ENCODE assay signal across 1 cellular context in the genomic region with DNA sequence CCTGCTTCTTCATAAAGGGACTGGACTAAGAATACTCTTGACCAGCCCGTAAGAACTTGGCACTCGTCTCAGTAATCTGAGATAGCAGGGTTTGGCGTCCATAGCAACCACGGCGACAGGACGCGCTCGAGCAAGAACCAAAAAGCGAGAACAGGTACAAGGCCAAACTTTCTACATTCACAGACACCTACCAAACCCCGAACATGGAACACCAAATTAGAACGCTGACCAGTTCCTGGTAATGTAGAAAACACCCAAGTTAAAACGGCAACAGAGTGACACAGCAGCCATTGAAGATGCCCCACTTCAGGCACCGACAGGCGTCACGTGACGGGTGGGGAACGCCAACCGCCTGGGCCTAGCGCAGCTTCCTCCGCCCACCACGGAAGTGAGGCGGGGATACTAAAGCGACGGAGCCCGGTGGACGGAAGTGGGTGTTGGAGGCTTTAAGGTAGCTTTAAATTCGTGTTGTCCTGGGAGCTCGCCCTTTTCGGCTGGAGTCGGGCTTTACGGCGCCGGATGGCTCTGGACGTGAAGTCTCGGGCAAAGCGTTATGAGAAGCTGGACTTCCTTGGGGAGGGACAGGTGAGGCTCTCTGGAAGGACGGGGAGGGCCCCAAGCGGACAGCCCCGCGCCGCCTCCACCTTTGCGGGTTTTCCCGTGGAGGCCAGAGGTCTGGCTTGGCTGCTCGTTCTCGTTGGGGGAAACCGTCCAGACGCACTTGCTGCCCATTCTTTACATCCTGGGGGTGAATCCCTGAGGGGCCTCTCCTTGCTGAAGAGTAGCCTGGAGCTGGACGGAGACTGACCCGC.
A peak's percentile ranks its signal among the peaks of the same experiment; 100 is the strongest.
TF ChIP-seq lines count a peak whose summit lies in the region.

A gene (plus strand): TSS at position 430 of the 812 bp plus-strand sequence. CDS start 90 bp downstream, at position 520.

TF ChIP-seq in GM12878, 131 proteins besides CTCF, POLR2A, EP300 and RAD21 (continued from another document and continues in another):
- TF ChIP-seq, protein P1, sequence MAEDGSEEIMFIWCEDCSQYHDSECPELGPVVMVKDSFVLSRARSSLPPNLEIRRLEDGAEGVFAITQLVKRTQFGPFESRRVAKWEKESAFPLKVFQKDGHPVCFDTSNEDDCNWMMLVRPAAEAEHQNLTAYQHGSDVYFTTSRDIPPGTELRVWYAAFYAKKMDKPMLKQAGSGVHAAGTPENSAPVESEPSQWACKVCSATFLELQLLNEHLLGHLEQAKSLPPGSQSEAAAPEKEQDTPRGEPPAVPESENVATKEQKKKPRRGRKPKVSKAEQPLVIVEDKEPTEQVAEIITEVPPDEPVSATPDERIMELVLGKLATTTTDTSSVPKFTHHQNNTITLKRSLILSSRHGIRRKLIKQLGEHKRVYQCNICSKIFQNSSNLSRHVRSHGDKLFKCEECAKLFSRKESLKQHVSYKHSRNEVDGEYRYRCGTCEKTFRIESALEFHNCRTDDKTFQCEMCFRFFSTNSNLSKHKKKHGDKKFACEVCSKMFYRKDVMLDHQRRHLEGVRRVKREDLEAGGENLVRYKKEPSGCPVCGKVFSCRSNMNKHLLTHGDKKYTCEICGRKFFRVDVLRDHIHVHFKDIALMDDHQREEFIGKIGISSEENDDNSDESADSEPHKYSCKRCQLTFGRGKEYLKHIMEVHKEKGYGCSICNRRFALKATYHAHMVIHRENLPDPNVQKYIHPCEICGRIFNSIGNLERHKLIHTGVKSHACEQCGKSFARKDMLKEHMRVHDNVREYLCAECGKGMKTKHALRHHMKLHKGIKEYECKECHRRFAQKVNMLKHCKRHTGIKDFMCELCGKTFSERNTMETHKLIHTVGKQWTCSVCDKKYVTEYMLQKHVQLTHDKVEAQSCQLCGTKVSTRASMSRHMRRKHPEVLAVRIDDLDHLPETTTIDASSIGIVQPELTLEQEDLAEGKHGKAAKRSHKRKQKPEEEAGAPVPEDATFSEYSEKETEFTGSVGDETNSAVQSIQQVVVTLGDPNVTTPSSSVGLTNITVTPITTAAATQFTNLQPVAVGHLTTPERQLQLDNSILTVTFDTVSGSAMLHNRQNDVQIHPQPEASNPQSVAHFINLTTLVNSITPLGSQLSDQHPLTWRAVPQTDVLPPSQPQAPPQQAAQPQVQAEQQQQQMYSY (CRISPR knock-in tag; IDR thresholded peaks at IDR 0.05): no peak
- TF ChIP-seq STAT1 (conservative IDR thresholded peaks at IDR 0.05): 0 out of 2 replicates have a peak, but pooled peaks have one; percentile 54
- TF ChIP-seq, protein P2, sequence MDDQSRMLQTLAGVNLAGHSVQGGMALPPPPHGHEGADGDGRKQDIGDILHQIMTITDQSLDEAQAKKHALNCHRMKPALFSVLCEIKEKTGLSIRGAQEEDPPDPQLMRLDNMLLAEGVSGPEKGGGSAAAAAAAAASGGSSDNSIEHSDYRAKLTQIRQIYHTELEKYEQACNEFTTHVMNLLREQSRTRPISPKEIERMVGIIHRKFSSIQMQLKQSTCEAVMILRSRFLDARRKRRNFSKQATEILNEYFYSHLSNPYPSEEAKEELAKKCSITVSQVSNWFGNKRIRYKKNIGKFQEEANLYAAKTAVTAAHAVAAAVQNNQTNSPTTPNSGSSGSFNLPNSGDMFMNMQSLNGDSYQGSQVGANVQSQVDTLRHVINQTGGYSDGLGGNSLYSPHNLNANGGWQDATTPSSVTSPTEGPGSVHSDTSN (IDR thresholded peaks at IDR 0.05; ENCODE audit: insufficient replicate concordance, low read depth, low read length): no peak
- peak; percentile 76 for TF ChIP-seq SP1 (IDR thresholded peaks at IDR 0.05; ENCODE audit: low read depth, low read length)
- TF ChIP-seq RBBP5 (conservative IDR thresholded peaks at IDR 0.05): 0 out of 2 replicates have a peak, but pooled peaks have one; percentile 62
- TF ChIP-seq GATAD2B (conservative IDR thresholded peaks at IDR 0.05; ENCODE audit: low read depth): peak; percentile 71
- TF ChIP-seq SUPT20H (IDR thresholded peaks at IDR 0.05; ENCODE audit: borderline replicate concordance, control insufficient read depth, low read depth, low read length): no peak
- TF ChIP-seq FOS (IDR thresholded peaks at IDR 0.05; ENCODE audit: borderline replicate concordance, extremely low read depth, insufficient read length): no peak
- peak; percentile 74; the same call in 1 of the 2 replicates for TF ChIP-seq TBL1XR1 (IDR thresholded peaks at IDR 0.05; ENCODE audit: low read depth, low read length)
- TF ChIP-seq, protein P3, sequence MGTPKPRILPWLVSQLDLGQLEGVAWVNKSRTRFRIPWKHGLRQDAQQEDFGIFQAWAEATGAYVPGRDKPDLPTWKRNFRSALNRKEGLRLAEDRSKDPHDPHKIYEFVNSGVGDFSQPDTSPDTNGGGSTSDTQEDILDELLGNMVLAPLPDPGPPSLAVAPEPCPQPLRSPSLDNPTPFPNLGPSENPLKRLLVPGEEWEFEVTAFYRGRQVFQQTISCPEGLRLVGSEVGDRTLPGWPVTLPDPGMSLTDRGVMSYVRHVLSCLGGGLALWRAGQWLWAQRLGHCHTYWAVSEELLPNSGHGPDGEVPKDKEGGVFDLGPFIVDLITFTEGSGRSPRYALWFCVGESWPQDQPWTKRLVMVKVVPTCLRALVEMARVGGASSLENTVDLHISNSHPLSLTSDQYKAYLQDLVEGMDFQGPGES (IDR thresholded peaks at IDR 0.05): no peak
- TF ChIP-seq, protein P4, sequence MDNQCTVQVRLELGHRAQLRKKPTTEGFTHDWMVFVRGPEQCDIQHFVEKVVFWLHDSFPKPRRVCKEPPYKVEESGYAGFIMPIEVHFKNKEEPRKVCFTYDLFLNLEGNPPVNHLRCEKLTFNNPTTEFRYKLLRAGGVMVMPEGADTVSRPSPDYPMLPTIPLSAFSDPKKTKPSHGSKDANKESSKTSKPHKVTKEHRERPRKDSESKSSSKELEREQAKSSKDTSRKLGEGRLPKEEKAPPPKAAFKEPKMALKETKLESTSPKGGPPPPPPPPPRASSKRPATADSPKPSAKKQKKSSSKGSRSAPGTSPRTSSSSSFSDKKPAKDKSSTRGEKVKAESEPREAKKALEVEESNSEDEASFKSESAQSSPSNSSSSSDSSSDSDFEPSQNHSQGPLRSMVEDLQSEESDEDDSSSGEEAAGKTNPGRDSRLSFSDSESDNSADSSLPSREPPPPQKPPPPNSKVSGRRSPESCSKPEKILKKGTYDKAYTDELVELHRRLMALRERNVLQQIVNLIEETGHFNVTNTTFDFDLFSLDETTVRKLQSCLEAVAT (IDR thresholded peaks at IDR 0.05): peak; percentile 80
- TF ChIP-seq JUNB (IDR thresholded peaks at IDR 0.05): no peak
- TF ChIP-seq SMARCA5 (IDR thresholded peaks at IDR 0.05): peak; percentile 42; the same call in 1 of the 2 replicates
- TF ChIP-seq RAD51 (IDR thresholded peaks at IDR 0.05): peak; percentile 99
- no peak for TF ChIP-seq MTA3 (IDR thresholded peaks at IDR 0.05; ENCODE audit: borderline replicate concordance, low read length)
- no peak for TF ChIP-seq NR2C2 (IDR thresholded peaks at IDR 0.05; ENCODE audit: borderline replicate concordance, control insufficient read depth, insufficient read length, low read depth)
- no peak for TF ChIP-seq TCF3 (IDR thresholded peaks at IDR 0.05; ENCODE audit: borderline replicate concordance, insufficient read depth, low read depth, low read length)
- TF ChIP-seq, protein P5, sequence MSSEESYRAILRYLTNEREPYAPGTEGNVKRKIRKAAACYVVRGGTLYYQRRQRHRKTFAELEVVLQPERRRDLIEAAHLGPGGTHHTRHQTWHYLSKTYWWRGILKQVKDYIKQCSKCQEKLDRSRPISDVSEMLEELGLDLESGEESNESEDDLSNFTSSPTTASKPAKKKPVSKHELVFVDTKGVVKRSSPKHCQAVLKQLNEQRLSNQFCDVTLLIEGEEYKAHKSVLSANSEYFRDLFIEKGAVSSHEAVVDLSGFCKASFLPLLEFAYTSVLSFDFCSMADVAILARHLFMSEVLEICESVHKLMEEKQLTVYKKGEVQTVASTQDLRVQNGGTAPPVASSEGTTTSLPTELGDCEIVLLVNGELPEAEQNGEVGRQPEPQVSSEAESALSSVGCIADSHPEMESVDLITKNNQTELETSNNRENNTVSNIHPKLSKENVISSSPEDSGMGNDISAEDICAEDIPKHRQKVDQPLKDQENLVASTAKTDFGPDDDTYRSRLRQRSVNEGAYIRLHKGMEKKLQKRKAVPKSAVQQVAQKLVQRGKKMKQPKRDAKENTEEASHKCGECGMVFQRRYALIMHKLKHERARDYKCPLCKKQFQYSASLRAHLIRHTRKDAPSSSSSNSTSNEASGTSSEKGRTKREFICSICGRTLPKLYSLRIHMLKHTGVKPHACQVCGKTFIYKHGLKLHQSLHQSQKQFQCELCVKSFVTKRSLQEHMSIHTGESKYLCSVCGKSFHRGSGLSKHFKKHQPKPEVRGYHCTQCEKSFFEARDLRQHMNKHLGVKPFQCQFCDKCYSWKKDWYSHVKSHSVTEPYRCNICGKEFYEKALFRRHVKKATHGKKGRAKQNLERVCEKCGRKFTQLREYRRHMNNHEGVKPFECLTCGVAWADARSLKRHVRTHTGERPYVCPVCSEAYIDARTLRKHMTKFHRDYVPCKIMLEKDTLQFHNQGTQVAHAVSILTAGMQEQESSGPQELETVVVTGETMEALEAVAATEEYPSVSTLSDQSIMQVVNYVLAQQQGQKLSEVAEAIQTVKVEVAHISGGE (CRISPR knock-in tag; IDR thresholded peaks at IDR 0.05): peak; percentile 61; the same call in 1 of the 2 replicates
- TF ChIP-seq, protein P6, sequence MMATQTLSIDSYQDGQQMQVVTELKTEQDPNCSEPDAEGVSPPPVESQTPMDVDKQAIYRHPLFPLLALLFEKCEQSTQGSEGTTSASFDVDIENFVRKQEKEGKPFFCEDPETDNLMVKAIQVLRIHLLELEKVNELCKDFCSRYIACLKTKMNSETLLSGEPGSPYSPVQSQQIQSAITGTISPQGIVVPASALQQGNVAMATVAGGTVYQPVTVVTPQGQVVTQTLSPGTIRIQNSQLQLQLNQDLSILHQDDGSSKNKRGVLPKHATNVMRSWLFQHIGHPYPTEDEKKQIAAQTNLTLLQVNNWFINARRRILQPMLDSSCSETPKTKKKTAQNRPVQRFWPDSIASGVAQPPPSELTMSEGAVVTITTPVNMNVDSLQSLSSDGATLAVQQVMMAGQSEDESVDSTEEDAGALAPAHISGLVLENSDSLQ (IDR thresholded peaks at IDR 0.05): peak; percentile 87
- TF ChIP-seq, protein P7, sequence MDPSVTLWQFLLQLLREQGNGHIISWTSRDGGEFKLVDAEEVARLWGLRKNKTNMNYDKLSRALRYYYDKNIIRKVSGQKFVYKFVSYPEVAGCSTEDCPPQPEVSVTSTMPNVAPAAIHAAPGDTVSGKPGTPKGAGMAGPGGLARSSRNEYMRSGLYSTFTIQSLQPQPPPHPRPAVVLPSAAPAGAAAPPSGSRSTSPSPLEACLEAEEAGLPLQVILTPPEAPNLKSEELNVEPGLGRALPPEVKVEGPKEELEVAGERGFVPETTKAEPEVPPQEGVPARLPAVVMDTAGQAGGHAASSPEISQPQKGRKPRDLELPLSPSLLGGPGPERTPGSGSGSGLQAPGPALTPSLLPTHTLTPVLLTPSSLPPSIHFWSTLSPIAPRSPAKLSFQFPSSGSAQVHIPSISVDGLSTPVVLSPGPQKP (IDR thresholded peaks at IDR 0.05; ENCODE audit: low read depth, low read length): peak; percentile 84
- TF ChIP-seq, protein P8, sequence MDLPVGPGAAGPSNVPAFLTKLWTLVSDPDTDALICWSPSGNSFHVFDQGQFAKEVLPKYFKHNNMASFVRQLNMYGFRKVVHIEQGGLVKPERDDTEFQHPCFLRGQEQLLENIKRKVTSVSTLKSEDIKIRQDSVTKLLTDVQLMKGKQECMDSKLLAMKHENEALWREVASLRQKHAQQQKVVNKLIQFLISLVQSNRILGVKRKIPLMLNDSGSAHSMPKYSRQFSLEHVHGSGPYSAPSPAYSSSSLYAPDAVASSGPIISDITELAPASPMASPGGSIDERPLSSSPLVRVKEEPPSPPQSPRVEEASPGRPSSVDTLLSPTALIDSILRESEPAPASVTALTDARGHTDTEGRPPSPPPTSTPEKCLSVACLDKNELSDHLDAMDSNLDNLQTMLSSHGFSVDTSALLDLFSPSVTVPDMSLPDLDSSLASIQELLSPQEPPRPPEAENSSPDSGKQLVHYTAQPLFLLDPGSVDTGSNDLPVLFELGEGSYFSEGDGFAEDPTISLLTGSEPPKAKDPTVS (IDR thresholded peaks at IDR 0.05; ENCODE audit: low read depth, low read length): no peak
- peak; percentile 47 for TF ChIP-seq ATF7 (IDR thresholded peaks at IDR 0.05; ENCODE audit: low read depth)
- no peak for TF ChIP-seq TCF12 (IDR thresholded peaks at IDR 0.05; ENCODE audit: low read depth, low read length)
- no peak for TF ChIP-seq PAX5 (IDR thresholded peaks at IDR 0.05; ENCODE audit: borderline replicate concordance, low read depth, low read length)
- no peak for TF ChIP-seq CHD4 (IDR thresholded peaks at IDR 0.05)
- no peak for TF ChIP-seq KAT2A (conservative IDR thresholded peaks at IDR 0.05; ENCODE audit: control insufficient read depth, low read depth, low read length)
- no peak for TF ChIP-seq HDAC2 (IDR thresholded peaks at IDR 0.05)
- TF ChIP-seq, protein P9, sequence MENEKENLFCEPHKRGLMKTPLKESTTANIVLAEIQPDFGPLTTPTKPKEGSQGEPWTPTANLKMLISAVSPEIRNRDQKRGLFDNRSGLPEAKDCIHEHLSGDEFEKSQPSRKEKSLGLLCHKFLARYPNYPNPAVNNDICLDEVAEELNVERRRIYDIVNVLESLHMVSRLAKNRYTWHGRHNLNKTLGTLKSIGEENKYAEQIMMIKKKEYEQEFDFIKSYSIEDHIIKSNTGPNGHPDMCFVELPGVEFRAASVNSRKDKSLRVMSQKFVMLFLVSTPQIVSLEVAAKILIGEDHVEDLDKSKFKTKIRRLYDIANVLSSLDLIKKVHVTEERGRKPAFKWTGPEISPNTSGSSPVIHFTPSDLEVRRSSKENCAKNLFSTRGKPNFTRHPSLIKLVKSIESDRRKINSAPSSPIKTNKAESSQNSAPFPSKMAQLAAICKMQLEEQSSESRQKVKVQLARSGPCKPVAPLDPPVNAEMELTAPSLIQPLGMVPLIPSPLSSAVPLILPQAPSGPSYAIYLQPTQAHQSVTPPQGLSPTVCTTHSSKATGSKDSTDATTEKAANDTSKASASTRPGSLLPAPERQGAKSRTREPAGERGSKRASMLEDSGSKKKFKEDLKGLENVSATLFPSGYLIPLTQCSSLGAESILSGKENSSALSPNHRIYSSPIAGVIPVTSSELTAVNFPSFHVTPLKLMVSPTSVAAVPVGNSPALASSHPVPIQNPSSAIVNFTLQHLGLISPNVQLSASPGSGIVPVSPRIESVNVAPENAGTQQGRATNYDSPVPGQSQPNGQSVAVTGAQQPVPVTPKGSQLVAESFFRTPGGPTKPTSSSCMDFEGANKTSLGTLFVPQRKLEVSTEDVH (IDR thresholded peaks at IDR 0.05; ENCODE audit: low read depth, partially characterized antibody): peak; percentile 73
- no peak for TF ChIP-seq ZNF274 (IDR thresholded peaks at IDR 0.05; ENCODE audit: insufficient read depth, insufficient read length)
- TF ChIP-seq, protein P10, sequence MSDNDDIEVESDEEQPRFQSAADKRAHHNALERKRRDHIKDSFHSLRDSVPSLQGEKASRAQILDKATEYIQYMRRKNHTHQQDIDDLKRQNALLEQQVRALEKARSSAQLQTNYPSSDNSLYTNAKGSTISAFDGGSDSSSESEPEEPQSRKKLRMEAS (IDR thresholded peaks at IDR 0.05; ENCODE audit: low read depth, low read length): peak; percentile 98
